ENCODE assay signal across 12 cellular contexts in the genomic region with DNA sequence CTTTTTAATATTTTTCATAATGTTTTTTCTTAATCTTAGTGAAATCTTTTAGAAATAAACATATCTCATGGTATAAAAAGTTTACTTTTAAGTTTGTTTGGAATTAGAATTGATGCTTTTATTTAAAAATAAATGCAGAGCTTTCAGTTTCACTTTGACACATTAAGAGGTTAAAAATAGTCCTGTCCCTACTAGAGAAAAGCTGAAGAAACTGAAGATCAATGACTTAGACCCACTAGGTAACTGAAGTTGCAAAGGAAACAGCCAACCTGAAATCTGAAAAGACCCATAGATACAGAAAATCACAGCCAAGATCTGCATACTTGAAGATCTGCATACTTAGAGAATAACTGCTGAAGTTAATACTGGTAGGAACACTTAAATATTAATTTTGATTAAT.
A peak's percentile ranks its signal among the peaks of the same experiment; 100 is the strongest.
DNase-seq lines count a peak whose midpoint lies in the region; ATAC-seq, FAIRE-seq and TF ChIP-seq lines count a peak whose summit lies in the region.
"Had no signal": no experiment of that assay in that cellular context is flagged by ENCODE, and none has a peak within 500 bp of the region (broad histone marks: within the 10 kb centered on the region; RNA-seq: fewer than 3 reads in every experiment).

No MANE protein-coding gene starts in this region.

- peaks cover 19% of the 10 kb centered on the region for H3K4me1 Mint-ChIP-seq in activated naive CD8-positive, alpha-beta T cell treated with anti-CD3 and anti-CD28 coated beads, Interleukin-2, amount 50 U/mL, for 24 hours
- no peaks in the 10 kb centered on the region for H3K4me1 Mint-ChIP-seq in endothelial cell (ENCODE audit: unreplicated experiment)

- no peak overlapping the region for H3K4me3 Mint-ChIP-seq in activated naive CD8-positive, alpha-beta T cell treated with anti-CD3 and anti-CD28 coated beads, Interleukin-2, amount 50 U/mL, for 24 hours
- H3K4me3 Mint-ChIP-seq in endothelial cell (ENCODE audit: unreplicated experiment), result no peak overlapping the region
- H3K4me3 Mint-ChIP-seq: activated T-helper 17 cell treated with anti-CD3 and anti-CD28 coated beads, Interleukin-2, amount 50 U/mL, for 72 hours; naive B cell had no signal

- peaks cover 8% of the 10 kb centered on the region for H3K9me3 Mint-ChIP-seq in activated naive CD8-positive, alpha-beta T cell treated with anti-CD3 and anti-CD28 coated beads, Interleukin-2, amount 50 U/mL, for 24 hours
- no peaks in the 10 kb centered on the region for H3K9me3 Mint-ChIP-seq in endothelial cell (ENCODE audit: unreplicated experiment)
- H3K9me3 Mint-ChIP-seq: activated T-helper 17 cell treated with anti-CD3 and anti-CD28 coated beads, Interleukin-2, amount 50 U/mL, for 72 hours had no signal

- no peaks in the 10 kb centered on the region for H3K36me3 ChIP-seq in small intestine (ENCODE audit: control insufficient read depth in 2 of 2, insufficient read depth in 2 of 2, low read length in 2 of 2)

- no peak overlapping the region for H3K27ac ChIP-seq in small intestine (ENCODE audit: low read depth in 1 of 2, low read length in 1 of 2)

- ATAC-seq in GM21390 (IDR thresholded peaks at IDR 0.05; ENCODE audit: unreplicated experiment) (peak; percentile 86), HG03159 (IDR thresholded peaks at IDR 0.05; ENCODE audit: unreplicated experiment) (peak; percentile 82), GM19455 (IDR thresholded peaks at IDR 0.05; ENCODE audit: unreplicated experiment) (no peak)
- peak; percentile 43 for ATAC-seq in activated naive CD8-positive, alpha-beta T cell treated with anti-CD3 and anti-CD28 coated beads, Interleukin-2, amount 50 U/mL, for 24 hours
- ATAC-seq: activated T-helper 17 cell treated with anti-CD3 and anti-CD28 coated beads, Interleukin-2, amount 50 U/mL, for 72 hours; Right ventricle myocardium inferior had no signal

- no peak for TF ChIP-seq CTCF in GM13976 (IDR thresholded peaks at IDR 0.05; ENCODE audit: borderline replicate concordance, control extremely low read depth, extremely low read depth, insufficient read depth, missing control alignments)
- no peak for TF ChIP-seq CTCF in endothelial cell (IDR thresholded peaks at IDR 0.05; ENCODE audit: unreplicated experiment)

- no peak overlapping the region for H3K27ac Mint-ChIP-seq in activated naive CD8-positive, alpha-beta T cell treated with anti-CD3 and anti-CD28 coated beads, Interleukin-2, amount 50 U/mL, for 24 hours
- H3K27ac Mint-ChIP-seq in endothelial cell (ENCODE audit: unreplicated experiment), result no peak overlapping the region
- H3K27ac Mint-ChIP-seq: naive B cell had no signal

- H3K9me3 ChIP-seq in small intestine (ENCODE audit: control insufficient read depth, low read depth), result no peaks in the 10 kb centered on the region

- no peaks in the 10 kb centered on the region for H3K27me3 ChIP-seq in small intestine (ENCODE audit: control insufficient read depth in 2 of 2, insufficient read depth in 2 of 2, low read length in 2 of 2)

- no peak overlapping the region for H3K4me3 ChIP-seq in small intestine (ENCODE audit: low read depth in 1 of 2, low read length in 2 of 2)

- peak; percentile 48 for DNase-seq in GM13976 (ENCODE audit: low spot score)
- DNase-seq in activated naive CD8-positive, alpha-beta T cell treated with anti-CD3 and anti-CD28 coated beads, Interleukin-2, amount 50 U/mL, for 24 hours, result no peak
- DNase-seq in cerebellum (ENCODE audit: low spot score), result no peak
- DNase-seq in endothelial cell (ENCODE audit: low spot score), result no peak
- no peak for DNase-seq in small intestine
- DNase-seq: DMS153, naive B cell had no signal

- no peaks in the 10 kb centered on the region for H3K27me3 Mint-ChIP-seq in activated naive CD8-positive, alpha-beta T cell treated with anti-CD3 and anti-CD28 coated beads, Interleukin-2, amount 50 U/mL, for 24 hours
- H3K27me3 Mint-ChIP-seq in endothelial cell (ENCODE audit: unreplicated experiment), result no peaks in the 10 kb centered on the region
- H3K27me3 Mint-ChIP-seq: activated T-helper 17 cell treated with anti-CD3 and anti-CD28 coated beads, Interleukin-2, amount 50 U/mL, for 72 hours; naive B cell had no signal

- H3K36me3 Mint-ChIP-seq in activated naive CD8-positive, alpha-beta T cell treated with anti-CD3 and anti-CD28 coated beads, Interleukin-2, amount 50 U/mL, for 24 hours (ENCODE audit: low read depth), result no peaks in the 10 kb centered on the region
- no peaks in the 10 kb centered on the region for H3K36me3 Mint-ChIP-seq in endothelial cell (ENCODE audit: low read depth, unreplicated experiment)
- H3K36me3 Mint-ChIP-seq: naive B cell had no signal

- no peaks in the 10 kb centered on the region for H3K4me1 ChIP-seq in small intestine (ENCODE audit: control insufficient read depth in 2 of 2, insufficient read depth in 1 of 2, low read depth in 1 of 2, low read length in 1 of 2)

- no peak for FAIRE-seq in small intestine (lab: Jason Lieb, UNC)

- in situ Hi-C loops in GM13976 (cut with MboI; ENCODE audit: low sequenced_read_pairs, unreplicated experiment), result no loop called here
